ENCODE assay signal across 12 cellular contexts in the genomic region with DNA sequence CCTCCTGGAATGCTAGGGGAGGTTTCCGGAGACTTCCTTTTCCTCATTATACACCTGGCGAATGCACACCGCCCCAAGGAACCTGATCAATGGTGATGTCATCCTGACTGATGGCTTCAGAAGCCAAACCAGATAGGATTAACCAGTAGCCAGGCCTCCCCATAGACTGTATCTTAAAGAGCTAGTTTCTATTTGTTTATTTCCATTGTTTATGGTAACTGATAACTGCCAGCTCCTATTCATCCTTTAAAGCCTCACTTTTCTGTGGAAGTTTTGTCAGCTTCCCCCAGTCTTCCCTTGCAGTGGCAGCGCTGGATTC. TPM values are rescaled to one million over a fixed set of nuclear protein-coding genes. Genes with fewer than 3 reads are reported as not detected.
A peak's percentile ranks its signal among the peaks of the same experiment; 100 is the strongest.
DNase-seq lines count a peak whose midpoint lies in the region; ATAC-seq, FAIRE-seq and TF ChIP-seq lines count a peak whose summit lies in the region.
"Had no signal": no experiment of that assay in that cellular context is flagged by ENCODE, and none has a peak within 500 bp of the region (broad histone marks: within the 10 kb centered on the region; RNA-seq: fewer than 3 reads in every experiment).

A gene with protein sequence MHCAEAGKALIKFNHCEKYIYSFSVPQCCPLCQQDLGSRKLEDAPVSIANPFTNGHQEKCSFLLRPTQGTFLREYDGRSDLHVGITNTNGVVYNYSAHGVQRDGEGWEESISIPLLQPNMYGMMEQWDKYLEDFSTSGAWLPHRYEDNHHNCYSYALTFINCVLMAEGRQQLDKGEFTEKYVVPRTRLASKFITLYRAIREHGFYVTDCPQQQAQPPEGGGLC (minus strand): TSS at position 27 of the 319 bp plus-strand sequence. CDS start 35 bp downstream, outside the sequence.

- H3K4me1 ChIP-seq in left lung = no peaks in the 10 kb centered on the region
- H3K4me1 ChIP-seq: psoas muscle had no signal

- TF ChIP-seq CTCF in bronchial epithelial cell (IDR thresholded peaks at IDR 0.05; ENCODE audit: insufficient read depth, low read length, severe bottlenecking) (no peak), left lung (IDR thresholded peaks at IDR 0.05) (no peak)

- peak within 1 kb of the TSS; percentile 57 for H3K4me3 ChIP-seq in bronchial epithelial cell (ENCODE audit: low read depth, low read length)
- peak within 1 kb of the TSS; percentile 1 to 3 for H3K4me3 ChIP-seq in left lung
- H3K4me3 ChIP-seq: psoas muscle had no signal

- ATAC-seq in Right ventricle myocardium superior (ENCODE audit: poor library complexity) (peak; percentile 56), Right ventricle myocardium inferior (no peak), left lung (peak; percentile 93), HG02885 (IDR thresholded peaks at IDR 0.05; ENCODE audit: poor library complexity, unreplicated experiment) (no peak), HG03442 (IDR thresholded peaks at IDR 0.05; ENCODE audit: unreplicated experiment) (no peak), HG02840 (IDR thresholded peaks at IDR 0.05; ENCODE audit: low FRiP score, unreplicated experiment) (no peak)

- H3K27me3 ChIP-seq in bronchial epithelial cell (ENCODE audit: control insufficient read depth, insufficient read depth, low read length) (no peaks in the 10 kb centered on the region), left lung (peaks cover 0 to 2% of the 10 kb centered on the region in 2 donors)

- no peak for DNase-seq in Right ventricle myocardium superior
- no peak for DNase-seq in Right ventricle myocardium inferior (ENCODE audit: missing footprints)
- DNase-seq in bronchial epithelial cell (ENCODE audit: low read depth) = peak; percentile 94
- no peak for DNase-seq in left lung
- DNase-seq in retina = no peak
- DNase-seq: activated gamma-delta T cell; cortex of kidney; NK-92 treated with Interleukin-12 subunit alpha and Interleukin-12 subunit beta, amount 100 ng/mL, for 24 hours; psoas muscle had no signal

- no peak for FAIRE-seq in bronchial epithelial cell (lab: Jason Lieb, UNC)

- H3K36me3 ChIP-seq in bronchial epithelial cell (ENCODE audit: control insufficient read depth, insufficient read depth, low read length) (no peaks in the 10 kb centered on the region), left lung (no peaks in the 10 kb centered on the region)

- intact Hi-C loops in Right ventricle myocardium superior (cut with DNase I) (no loop called here), Right ventricle myocardium inferior (cut with DNase I) (no loop called here), left lung (cut with DNase I) (no loop called here)

- no peaks in the 10 kb centered on the region for H3K9me3 ChIP-seq in left lung
- H3K9me3 ChIP-seq: psoas muscle had no signal

- no peak within 1 kb of the TSS for H3K27ac ChIP-seq in left lung
- H3K27ac ChIP-seq: psoas muscle had no signal

RNA-seq across cellular contexts. Expression of the gene that starts here (rescaled TPM):
- total RNA-seq in Right ventricle myocardium superior (not detected), Right ventricle myocardium inferior (not detected), bronchial epithelial cell (2.1 and 3.7 TPM in 2 replicates), left lung (1 to 10 TPM in 1 of 2 donors, under 1 TPM in 1; 0.52 to 1.6 TPM)

Comparison
In these comparisons a context has a peak if more than half of its experiments do, and no peak if none do; other contexts are left out.
1. Peak in ATAC-seq in Right ventricle myocardium superior; RNA of the gene not detected or under 1 TPM.